In the genomic region with DNA sequence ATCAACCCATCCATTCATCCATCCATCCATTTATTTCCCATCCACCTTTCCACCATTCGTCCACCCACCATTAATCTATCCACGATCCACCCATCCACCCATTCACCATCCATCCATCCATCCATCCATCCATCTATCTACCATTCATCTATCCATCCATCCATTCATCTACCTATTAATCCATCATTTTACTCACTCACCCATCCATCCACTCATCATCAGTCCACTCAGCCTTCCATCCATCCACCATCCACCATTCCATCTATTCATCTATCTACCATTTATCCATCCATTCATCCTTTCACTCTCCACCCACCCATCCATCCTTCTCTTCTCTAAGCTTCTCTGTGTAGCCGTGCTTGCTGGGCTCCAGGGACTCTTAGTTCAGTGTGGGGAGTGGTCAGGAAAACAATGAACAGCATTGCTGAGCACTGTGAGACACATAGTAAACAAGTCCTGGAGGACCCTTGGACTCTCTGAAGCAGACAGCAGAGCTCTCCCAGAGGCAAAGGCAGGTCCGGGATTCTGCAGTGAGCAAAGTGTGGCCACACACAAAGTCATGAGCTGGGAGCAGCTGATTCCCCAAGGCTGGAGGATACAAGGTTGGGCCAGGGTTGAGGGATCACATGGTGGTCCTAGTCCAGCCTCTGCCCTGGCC, we compare ENCODE assay signal across 28 cellular contexts.
"Had no signal": no experiment of that assay in that cellular context is flagged by ENCODE, and none has a peak within 500 bp of the region (broad histone marks: within the 10 kb centered on the region; RNA-seq: fewer than 3 reads in every experiment).

No MANE protein-coding gene starts in this region.

- DNase-seq: activated CD4-positive, alpha-beta memory T cell treated with anti-CD3 and anti-CD28 coated beads for 36 hours; activated CD4-positive, alpha-beta T cell treated with anti-CD3 and anti-CD28 coated beads for 36 hours; activated CD4-positive, alpha-beta T cell treated with anti-CD3 and anti-CD28 coated beads, Interleukin-2, amount 10 ng/mL, durations not matched to agents 24 days and 14 days; activated CD4-positive, CD25-positive, alpha-beta regulatory T cell; activated CD4-positive, CD25-positive, alpha-beta regulatory T cell treated with anti-CD3 and anti-CD28 coated beads, Interleukin-2, amount 50 U/mL, for 72 hours; activated CD8-positive, alpha-beta memory T cell treated with anti-CD3 and anti-CD28 coated beads, Interleukin-2, amount 10 ng/mL, durations not matched to agents 7 days and 5 days; activated CD8-positive, alpha-beta memory T cell treated with anti-CD3 and anti-CD28 coated beads, Interleukin-2, amount 50 U/mL, for 4 hours; activated CD8-positive, alpha-beta T cell treated with anti-CD3 and anti-CD28 coated beads, Interleukin-2, amount 10 ng/mL, durations not matched to agents 7 days and 5 days; activated gamma-delta T cell; activated naive CD4-positive, alpha-beta T cell; activated naive CD4-positive, alpha-beta T cell treated with anti-CD3 and anti-CD28 coated beads, Interleukin-2, amount 10 ng/mL, durations not matched to agents 7 days and 5 days; activated T-cell treated with anti-CD3 and anti-CD28 coated beads, Interleukin-2, amount 50 U/mL, for 24 hours; activated T-cell treated with anti-CD3 and anti-CD28 coated beads, Interleukin-2, amount 50 U/mL, for 72 hours; amniotic stem cell; anterior cingulate cortex; brain microvascular endothelial cell; caudate nucleus; colonic mucosa; effector CD8-positive, alpha-beta T cell; esophagus squamous epithelium; foreskin melanocyte; heart right ventricle; T-helper 2 cell had no signal

- ATAC-seq: activated CD4-positive, alpha-beta T cell treated with anti-CD3 and anti-CD28 coated beads for 36 hours; activated CD8-positive, alpha-beta memory T cell treated with anti-CD3 and anti-CD28 coated beads, Interleukin-2, amount 10 ng/mL, durations not matched to agents 7 days and 5 days; activated CD8-positive, alpha-beta T cell treated with anti-CD3 and anti-CD28 coated beads, Interleukin-2, amount 10 ng/mL, durations not matched to agents 7 days and 5 days; activated T-cell treated with anti-CD3 and anti-CD28 coated beads, Interleukin-2, amount 50 U/mL, for 72 hours; gastroesophageal sphincter; heart right ventricle had no signal

- H3K4me1 ChIP-seq: colonic mucosa, esophagus squamous epithelium, gastroesophageal sphincter, heart right ventricle had no signal

- H3K27ac ChIP-seq: brain microvascular endothelial cell, colonic mucosa, epithelial cell of prostate, esophagus squamous epithelium, gastroesophageal sphincter, heart right ventricle had no signal

- FAIRE-seq: astrocyte, endometrium, endothelial cell of umbilical vein had no signal

- H3K9me3 ChIP-seq: colonic mucosa, esophagus squamous epithelium, gastroesophageal sphincter had no signal

- H3K36me3 ChIP-seq: brain microvascular endothelial cell, colonic mucosa, esophagus squamous epithelium, gastroesophageal sphincter, heart right ventricle had no signal

- H3K27me3 ChIP-seq: brain microvascular endothelial cell, colonic mucosa had no signal

- H3K4me3 ChIP-seq: colonic mucosa, esophagus squamous epithelium, gastroesophageal sphincter, heart right ventricle had no signal
